In genomic region chr3:78809941-78810340, GRCh38 we compare ENCODE assay signal across 21 cellular contexts.
"Had no signal": no experiment of that assay in that cellular context is flagged by ENCODE, and none has a peak within 500 bp of the region (broad histone marks: within the 10 kb centered on the region; RNA-seq: fewer than 3 reads in every experiment).

No MANE protein-coding gene starts in this region.

- FAIRE-seq: keratinocyte had no signal

- H3K36me3 Mint-ChIP-seq: stimulated activated memory B cell treated with anti-CD40 and anti-IgM and Interleukin-4, amounts not matched to agents 10 μg/mL and 1 μg/mL and 100 μg/mL, for 72 hours had no signal

- H3K27me3 ChIP-seq: body of pancreas, dorsolateral prefrontal cortex, foreskin keratinocyte, sigmoid colon had no signal

- H3K4me3 ChIP-seq: body of pancreas, dorsolateral prefrontal cortex, sigmoid colon had no signal

- H3K9me3 ChIP-seq: body of pancreas, sigmoid colon had no signal

- DNase-seq: activated CD4-positive, alpha-beta T cell treated with anti-CD3 and anti-CD28 coated beads for 48 hours; activated CD4-positive, CD25-positive, alpha-beta regulatory T cell; activated CD8-positive, alpha-beta T cell treated with anti-CD3 and anti-CD28 coated beads for 36 hours; activated naive CD4-positive, alpha-beta T cell treated with anti-CD3 and anti-CD28 coated beads for 36 hours; activated T-cell treated with anti-CD3 and anti-CD28 coated beads, Interleukin-2, amount 50 U/mL, for 1 hour; body of pancreas; caudate nucleus; dorsolateral prefrontal cortex; erythroblast; foreskin keratinocyte; glutamatergic neuron; mammary epithelial cell; midbrain; nephron progenitor cell; nucleus accumbens; sigmoid colon; stimulated activated CD4-positive, alpha-beta T cell treated with anti-CD3 and anti-CD28 coated beads, Interleukin-4, amount 100 ng/mL, for 4 hours; T1000 had no signal

- H3K9me3 Mint-ChIP-seq: stimulated activated memory B cell treated with anti-CD40 and anti-IgM and Interleukin-4, amounts not matched to agents 10 μg/mL and 1 μg/mL and 100 μg/mL, for 72 hours had no signal

- H3K4me1 Mint-ChIP-seq: stimulated activated memory B cell treated with anti-CD40 and anti-IgM and Interleukin-4, amounts not matched to agents 10 μg/mL and 1 μg/mL and 100 μg/mL, for 72 hours had no signal

- H3K27ac ChIP-seq: body of pancreas, foreskin keratinocyte, sigmoid colon had no signal

- H3K27ac Mint-ChIP-seq: activated CD8-positive, alpha-beta T cell treated with anti-CD3 and anti-CD28 coated beads for 36 hours; activated naive CD4-positive, alpha-beta T cell treated with anti-CD3 and anti-CD28 coated beads for 36 hours; activated T-helper 2 cell treated with anti-CD3 and anti-CD28 coated beads, Interferon-gamma antibody, Interleukin-2, Interleukin-4, amounts not matched to agents 10 μg/mL and 5 μg/mL and 100 μg/mL, durations not matched to agents 14 hours and 24 hours and 36 hours; stimulated activated memory B cell treated with anti-CD40 and anti-IgM and Interleukin-4, amounts not matched to agents 10 μg/mL and 1 μg/mL and 100 μg/mL, for 72 hours had no signal

- H3K27me3 Mint-ChIP-seq: activated CD8-positive, alpha-beta T cell treated with anti-CD3 and anti-CD28 coated beads for 36 hours; stimulated activated memory B cell treated with anti-CD40 and anti-IgM and Interleukin-4, amounts not matched to agents 10 μg/mL and 1 μg/mL and 100 μg/mL, for 72 hours had no signal

- H3K4me3 Mint-ChIP-seq: activated CD8-positive, alpha-beta T cell treated with anti-CD3 and anti-CD28 coated beads for 36 hours; activated naive CD4-positive, alpha-beta T cell treated with anti-CD3 and anti-CD28 coated beads for 36 hours; nephron progenitor cell; stimulated activated memory B cell treated with anti-CD40 and anti-IgM and Interleukin-4, amounts not matched to agents 10 μg/mL and 1 μg/mL and 100 μg/mL, for 72 hours had no signal

- H3K4me1 ChIP-seq: foreskin keratinocyte had no signal

- H3K36me3 ChIP-seq: sigmoid colon had no signal
